In genomic region chr5:157178961-157179360, GRCh38 we compare ENCODE assay signal across 23 cellular contexts. TPM values are rescaled to one million over a fixed set of nuclear protein-coding genes. Genes with fewer than 3 reads are reported as not detected.
DNase-seq lines count a peak whose midpoint lies in the region; ATAC-seq, FAIRE-seq and TF ChIP-seq lines count a peak whose summit lies in the region.
"Had no signal": no experiment of that assay in that cellular context is flagged by ENCODE, and none has a peak within 500 bp of the region (broad histone marks: within the 10 kb centered on the region; RNA-seq: fewer than 3 reads in every experiment).

No MANE protein-coding gene starts in this region.

- H3K4me1 Mint-ChIP-seq in activated T-cell treated with anti-CD3 and anti-CD28 coated beads, Interleukin-2, amount 50 U/mL, for 4 hours (ENCODE audit: low read depth), result peaks cover 60% of the 10 kb centered on the region
- peaks cover 60% of the 10 kb centered on the region for H3K4me1 Mint-ChIP-seq in activated naive CD8-positive, alpha-beta T cell (ENCODE audit: low read depth)
- peaks cover 45% of the 10 kb centered on the region for H3K4me1 Mint-ChIP-seq in stimulated activated effector memory CD8-positive, alpha-beta T cell treated with anti-CD3 and anti-CD28 coated beads, Interleukin-12 subunit alpha, Interleukin-12 subunit beta, amount 100 ng/mL, for 72 hours

- H3K4me3 Mint-ChIP-seq in activated T-cell treated with anti-CD3 and anti-CD28 coated beads, Interleukin-2, amount 50 U/mL, for 4 hours, result peak overlapping the region; percentile 100
- peak overlapping the region; percentile 99 for H3K4me3 Mint-ChIP-seq in activated naive CD8-positive, alpha-beta T cell
- H3K4me3 Mint-ChIP-seq in stimulated activated effector memory CD8-positive, alpha-beta T cell treated with anti-CD3 and anti-CD28 coated beads, Interleukin-12 subunit alpha, Interleukin-12 subunit beta, amount 100 ng/mL, for 72 hours, result peak overlapping the region; percentile 76
- H3K4me3 Mint-ChIP-seq: memory B cell had no signal

- no peak overlapping the region for H3K27ac ChIP-seq in OCI-LY1 (ENCODE audit: low read depth, low read length, poor library complexity, severe bottlenecking)
- H3K27ac ChIP-seq: GM23248, ovary, upper lobe of left lung had no signal

- H3K79me2 ChIP-seq in OCI-LY1 (ENCODE audit: insufficient read depth, low read length), result peaks cover 39% of the 10 kb centered on the region

- H3K27me3 Mint-ChIP-seq in activated T-cell treated with anti-CD3 and anti-CD28 coated beads, Interleukin-2, amount 50 U/mL, for 4 hours (ENCODE audit: low read depth), result no peaks in the 10 kb centered on the region
- no peaks in the 10 kb centered on the region for H3K27me3 Mint-ChIP-seq in activated naive CD8-positive, alpha-beta T cell

- no peaks in the 10 kb centered on the region for H4K20me1 ChIP-seq in OCI-LY1 (ENCODE audit: insufficient read depth, low read length)

- H3K27ac Mint-ChIP-seq in activated naive CD8-positive, alpha-beta T cell, result peak overlapping the region; percentile 100
- H3K27ac Mint-ChIP-seq in stimulated activated effector memory CD8-positive, alpha-beta T cell treated with anti-CD3 and anti-CD28 coated beads, Interleukin-12 subunit alpha, Interleukin-12 subunit beta, amount 100 ng/mL, for 72 hours, result peak overlapping the region; percentile 74
- H3K27ac Mint-ChIP-seq: memory B cell had no signal

- H3K4me2 ChIP-seq in OCI-LY1 (ENCODE audit: low read length), result peak overlapping the region; percentile 16; the same call in 1 of the 2 replicates

- H2AFZ ChIP-seq in OCI-LY1 (ENCODE audit: low read length), result no peak overlapping the region
- H2AFZ ChIP-seq: GM23248 had no signal

- ATAC-seq in activated T-cell treated with anti-CD3 and anti-CD28 coated beads, Interleukin-2, amount 50 U/mL, for 4 hours, result no peak
- no peak for ATAC-seq in stimulated activated effector memory CD8-positive, alpha-beta T cell treated with anti-CD3 and anti-CD28 coated beads, Interleukin-12 subunit alpha, Interleukin-12 subunit beta, amount 100 ng/mL, for 72 hours
- no peak for ATAC-seq in HG02759 (IDR thresholded peaks at IDR 0.05; ENCODE audit: unreplicated experiment)
- ATAC-seq: left cardiac atrium, right cardiac atrium had no signal

- DNase-seq in activated T-cell treated with anti-CD3 and anti-CD28 coated beads, Interleukin-2, amount 50 U/mL, for 4 hours, result no peak
- DNase-seq in activated T-cell treated with anti-CD3 and anti-CD28 coated beads for 4 hours (no peak), amniotic stem cell (lab: John Stamatoyannopoulos, UW) (no peak), H54 (ENCODE audit: insufficient read length, low spot score) (no peak)
- DNase-seq in stimulated activated effector memory CD8-positive, alpha-beta T cell treated with anti-CD3 and anti-CD28 coated beads, Interleukin-12 subunit alpha, Interleukin-12 subunit beta, amount 100 ng/mL, for 72 hours (ENCODE audit: low spot score in 2 of 2), result no peak
- DNase-seq: aorta, dermis blood vessel endothelial cell, GM23248, head of caudate nucleus, left cardiac atrium, NCI-H1092, NCI-H1930, NCI-H345, NCI-H82, ovary, right cardiac atrium, Right ventricle myocardium superior, upper lobe of left lung had no signal

- H3K4me3 ChIP-seq in OCI-LY1 (ENCODE audit: low read depth, low read length, poor library complexity, severe bottlenecking), result no peak overlapping the region
- H3K4me3 ChIP-seq: GM23248, ovary, upper lobe of left lung had no signal

- no peaks in the 10 kb centered on the region for H3K27me3 ChIP-seq in OCI-LY1 (ENCODE audit: insufficient read depth, low read length)
- H3K27me3 ChIP-seq: ovary, upper lobe of left lung had no signal

- FAIRE-seq in H54 (lab: Jason Lieb, UNC), result no peak

- TF ChIP-seq CTCF in OCI-LY1 (IDR thresholded peaks at IDR 0.05; ENCODE audit: low read length), result no peak

- no peaks in the 10 kb centered on the region for H3K9me2 ChIP-seq in OCI-LY1 (ENCODE audit: low read depth, low read length)

- H3K36me3 ChIP-seq in OCI-LY1 (ENCODE audit: insufficient read depth, low read length), result peaks cover 3% of the 10 kb centered on the region; the same call in 1 of the 2 replicates
- H3K36me3 ChIP-seq: ovary, upper lobe of left lung had no signal

- no peak overlapping the region for H3K9ac ChIP-seq in OCI-LY1 (ENCODE audit: low read length)
- H3K9ac ChIP-seq: GM23248 had no signal

- TF ChIP-seq POLR2A in H54 (IDR thresholded peaks at IDR 0.05; ENCODE audit: low read depth, low read length), result no peak

- no peaks in the 10 kb centered on the region for H3K9me3 ChIP-seq in OCI-LY1 (ENCODE audit: low read length)
- H3K9me3 ChIP-seq: ovary, upper lobe of left lung had no signal

- H3K36me3 Mint-ChIP-seq in activated T-cell treated with anti-CD3 and anti-CD28 coated beads, Interleukin-2, amount 50 U/mL, for 4 hours (ENCODE audit: insufficient read depth), result peaks cover 27% of the 10 kb centered on the region
- peaks cover 16% of the 10 kb centered on the region for H3K36me3 Mint-ChIP-seq in activated naive CD8-positive, alpha-beta T cell
- peaks cover 39% of the 10 kb centered on the region for H3K36me3 Mint-ChIP-seq in stimulated activated effector memory CD8-positive, alpha-beta T cell treated with anti-CD3 and anti-CD28 coated beads, Interleukin-12 subunit alpha, Interleukin-12 subunit beta, amount 100 ng/mL, for 72 hours
- H3K36me3 Mint-ChIP-seq: memory B cell had no signal

- H3K9me3 Mint-ChIP-seq in activated T-cell treated with anti-CD3 and anti-CD28 coated beads, Interleukin-2, amount 50 U/mL, for 4 hours, result no peaks in the 10 kb centered on the region
- no peaks in the 10 kb centered on the region for H3K9me3 Mint-ChIP-seq in activated naive CD8-positive, alpha-beta T cell (ENCODE audit: low read depth)
- H3K9me3 Mint-ChIP-seq in stimulated activated effector memory CD8-positive, alpha-beta T cell treated with anti-CD3 and anti-CD28 coated beads, Interleukin-12 subunit alpha, Interleukin-12 subunit beta, amount 100 ng/mL, for 72 hours, result no peaks in the 10 kb centered on the region
- H3K9me3 Mint-ChIP-seq: memory B cell had no signal

- H3K4me1 ChIP-seq in OCI-LY1 (ENCODE audit: insufficient read depth, low read length, severe bottlenecking), result peaks cover 38% of the 10 kb centered on the region
- H3K4me1 ChIP-seq: upper lobe of left lung had no signal

- no peaks in the 10 kb centered on the region for H3F3A ChIP-seq in OCI-LY1 (ENCODE audit: insufficient read depth, low read length)

RNA-seq across cellular contexts. Expression of gene ITK, which starts 1.7 kb away (rescaled TPM):
- total RNA-seq in activated T-cell treated with anti-CD3 and anti-CD28 coated beads, Interleukin-2, amount 50 U/mL, for 4 hours, result 100 to 1,000 TPM; 227 to 260 (median 249) TPM
- total RNA-seq: dermis blood vessel endothelial cell had no signal

RNA-seq across cellular contexts. Expression of gene GARIN3, which starts 12.9 kb away (rescaled TPM):
- under 1 TPM; 0.18 to 0.25 (median 0.22) TPM for total RNA-seq in activated T-cell treated with anti-CD3 and anti-CD28 coated beads, Interleukin-2, amount 50 U/mL, for 4 hours
- total RNA-seq: aorta, cardiac septum, dermis blood vessel endothelial cell, GM23248, left cardiac atrium, ovary, right cardiac atrium, Right ventricle myocardium superior, upper lobe of left lung had no signal

RNA-seq across cellular contexts. Expression of gene MED7, which starts 36.3 kb away (rescaled TPM):
- 1 to 10 TPM; 7.5 to 9.3 (median 9.1) TPM for total RNA-seq in activated T-cell treated with anti-CD3 and anti-CD28 coated beads, Interleukin-2, amount 50 U/mL, for 4 hours
